In genomic region chr17:31541559-31541958, GRCh38 we compare ENCODE assay signal across 13 cellular contexts.
A peak's percentile ranks its signal among the peaks of the same experiment; 100 is the strongest.
DNase-seq lines count a peak whose midpoint lies in the region; ATAC-seq and TF ChIP-seq lines count a peak whose summit lies in the region.
"Had no signal": no experiment of that assay in that cellular context is flagged by ENCODE, and none has a peak within 500 bp of the region (broad histone marks: within the 10 kb centered on the region; RNA-seq: fewer than 3 reads in every experiment).

No MANE protein-coding gene starts in this region.

- H3K27me3 ChIP-seq in GM06990 (replicated peaks; ENCODE audit: control insufficient read depth, insufficient read depth, low read length) = no peaks in the 10 kb centered on the region; the same call in 1 of the 2 replicates
- H3K27me3 ChIP-seq: hepatocyte had no signal

- no peak overlapping the region for H3K4me3 ChIP-seq in GM06990 (replicated peaks; ENCODE audit: low read depth, low read length)
- H3K4me3 ChIP-seq: hepatocyte had no signal

- no peaks in the 10 kb centered on the region for H3K36me3 ChIP-seq in GM06990 (ENCODE audit: control insufficient read depth, insufficient read depth, low read length)

- ATAC-seq in GM18870 (IDR thresholded peaks at IDR 0.05; ENCODE audit: unreplicated experiment) (no peak), HG02981 (IDR thresholded peaks at IDR 0.05; ENCODE audit: unreplicated experiment) (no peak)

- TF ChIP-seq CTCF in GM06990 (IDR thresholded peaks at IDR 0.05; ENCODE audit: insufficient read depth, low read length, poor library complexity, severe bottlenecking) = peak; percentile 28

- TF ChIP-seq POLR2A in erythroblast (IDR thresholded peaks at IDR 0.05; ENCODE audit: low read length) = no peak

- DNase-seq in AG20443 (ENCODE audit: low spot score) (peak; percentile 55), GM06990 (ENCODE audit: extremely low read depth, insufficient read length) (no peak), NCI-H510A treated with DMSO at 0.1 percent for 48 hours (lab: John Stamatoyannopoulos, UW) (peak; percentile 40), erythroblast (lab: John Stamatoyannopoulos, UW) (peak; percentile 13 to 17), NK-92 (lab: John Stamatoyannopoulos, UW; ENCODE audit: unreplicated experiment) (no peak), NCI-H1436 treated with DMSO at 0.1 percent for 48 hours (lab: John Stamatoyannopoulos, UW) (no peak)
- DNase-seq: activated T-cell treated with anti-CD3 and anti-CD28 coated beads, Interleukin-2, amount 50 U/mL, for 4 hours; cortex of kidney; NCI-H1436; T-helper 2 cell had no signal

Comparison
In these comparisons a context has a peak if more than half of its experiments do, and no peak if none do; other contexts are left out.
1. DNase-seq: peak in AG20443 (single experiment), NCI-H510A treated with DMSO at 0.1 percent for 48 hours (single experiment) and erythroblast (2 of 2); none in GM06990 (single experiment), NK-92 (single experiment) and NCI-H1436 treated with DMSO at 0.1 percent for 48 hours (single experiment).